ENCODE assay signal across 19 cellular contexts in the genomic region with DNA sequence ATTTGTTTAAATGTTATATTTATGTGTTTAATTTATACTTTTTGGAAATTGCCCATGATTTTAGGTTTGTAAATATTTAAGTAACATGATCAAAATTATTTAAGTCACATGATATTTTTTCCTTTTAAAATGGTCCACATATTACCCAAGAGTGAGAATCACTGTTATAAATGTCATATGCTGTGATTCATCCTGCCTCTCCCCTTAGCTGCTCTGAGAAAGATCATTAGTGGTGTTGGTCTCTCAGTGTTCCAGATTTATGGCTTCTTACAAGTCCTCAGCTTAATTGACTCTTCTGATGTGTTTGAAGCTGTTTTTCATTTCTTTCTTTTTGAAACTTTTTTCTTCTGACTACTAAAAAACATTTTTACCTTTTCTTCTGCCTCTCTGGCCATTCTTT.
DNase-seq lines count a peak whose midpoint lies in the region; ATAC-seq, FAIRE-seq and TF ChIP-seq lines count a peak whose summit lies in the region.
"Had no signal": no experiment of that assay in that cellular context is flagged by ENCODE, and none has a peak within 500 bp of the region (broad histone marks: within the 10 kb centered on the region; RNA-seq: fewer than 3 reads in every experiment).

No MANE protein-coding gene starts in this region.

- H3K36me3 ChIP-seq in breast epithelium = no peaks in the 10 kb centered on the region

- no peak overlapping the region for H3K27ac Mint-ChIP-seq in MCF 10A (ENCODE audit: low read depth, unreplicated experiment)
- H3K27ac Mint-ChIP-seq: CD4-positive, alpha-beta memory T cell had no signal

- peak; percentile 93 for FAIRE-seq in colon (lab: Jason Lieb, UNC)
- FAIRE-seq: GM12892, H1 had no signal

- intact Hi-C loops in MCF 10A (cut with micrococcal nuclease) (no loop called here), breast epithelium (cut with DNase I; ENCODE audit: low total_unique reads) (no loop called here)

- H3K9me3 Mint-ChIP-seq in MCF 10A (ENCODE audit: unreplicated experiment) = no peaks in the 10 kb centered on the region

- peak; percentile 9 for DNase-seq in MCF 10A (ENCODE audit: unreplicated experiment)
- DNase-seq in breast epithelium (ENCODE audit: low spot score in 2 of 2) = no peak
- peak; percentile 49 for DNase-seq in NCI-H69 (lab: John Stamatoyannopoulos, UW)
- peak; percentile 2 for DNase-seq in renal cortical epithelial cell (ENCODE audit: low read depth)
- no peak for DNase-seq in NCI-H2081 treated with DMSO at 0.1 percent for 48 hours (lab: John Stamatoyannopoulos, UW)
- no peak for DNase-seq in effector CD4-positive, alpha-beta T cell
- DNase-seq: 8988T; C1 segment of cervical spinal cord; Calu3; CD4-positive, alpha-beta memory T cell; DMS53; DMS79 treated with DMSO at 0.1 percent for 48 hours; GM23248; H7; HCEC 1CT had no signal

- H3K27me3 Mint-ChIP-seq in MCF 10A (ENCODE audit: insufficient read depth, unreplicated experiment) = no peaks in the 10 kb centered on the region
- H3K27me3 Mint-ChIP-seq: CD4-positive, alpha-beta memory T cell had no signal

- no peaks in the 10 kb centered on the region for H3K9me3 ChIP-seq in breast epithelium

- POLR2A ChIA-PET in MCF 10A (lab: Yijun Ruan, JAX) = interaction anchor here (0.5 kb wide), 1 partner anchor 298 kb away, joined by 3 read pairs; no protein-coding TSS in a partner anchor

- no peak for ATAC-seq in GM19467 (IDR thresholded peaks at IDR 0.05; ENCODE audit: unreplicated experiment)

- H3K4me1 Mint-ChIP-seq in MCF 10A (ENCODE audit: insufficient read depth, unreplicated experiment) = peaks cover 12% of the 10 kb centered on the region
- H3K4me1 Mint-ChIP-seq: CD4-positive, alpha-beta memory T cell had no signal

- H3K4me1 ChIP-seq in breast epithelium = no peaks in the 10 kb centered on the region

- no peak overlapping the region for H3K4me3 Mint-ChIP-seq in MCF 10A (ENCODE audit: unreplicated experiment)
- H3K4me3 Mint-ChIP-seq: CD4-positive, alpha-beta memory T cell had no signal

- no peaks in the 10 kb centered on the region for H3K36me3 Mint-ChIP-seq in MCF 10A (ENCODE audit: insufficient read depth, unreplicated experiment)
- H3K36me3 Mint-ChIP-seq: CD4-positive, alpha-beta memory T cell had no signal

- no peak overlapping the region for H3K4me3 ChIP-seq in breast epithelium
- H3K4me3 ChIP-seq: GM23248 had no signal

- TF ChIP-seq CTCF in MCF 10A (IDR thresholded peaks at IDR 0.05; ENCODE audit: unreplicated experiment) (no peak), breast epithelium (IDR thresholded peaks at IDR 0.05) (no peak)

- BruUV-seq in MCF 10A (replicated peaks; lab: Mats Ljungman, UMichigan) = no TSS peak

- no peak overlapping the region for H3K27ac ChIP-seq in breast epithelium
- H3K27ac ChIP-seq: GM23248 had no signal

- peaks cover 0 to 10% of the 10 kb centered on the region in 2 donors for H3K27me3 ChIP-seq in breast epithelium

- CTCF ChIA-PET in MCF 10A (lab: Yijun Ruan, JAX) = interaction anchor here (0.6 kb wide), 1 partner anchor 751 kb away, joined by 3 read pairs; no protein-coding TSS in a partner anchor

- TF ChIP-seq POLR2A in breast epithelium (IDR thresholded peaks at IDR 0.05) = no peak

Comparison
In these comparisons a context has a peak if more than half of its experiments do, and no peak if none do; other contexts are left out.
1. DNase-seq: peak in MCF 10A (single experiment), NCI-H69 (single experiment) and renal cortical epithelial cell (single experiment); none in breast epithelium (0 of 2), NCI-H2081 treated with DMSO at 0.1 percent for 48 hours (single experiment) and effector CD4-positive, alpha-beta T cell (single experiment).